In genomic region chr14:25026476-25027137, GRCh38 we compare ENCODE assay signal across 1 cellular context.
TF ChIP-seq lines count a peak whose summit lies in the region.

No MANE protein-coding gene starts in this region.

TF ChIP-seq in GM23338, 12 proteins besides CTCF, POLR2A, EP300 and RAD21 (continued from another document):
- TF ChIP-seq ZNF462 (CRISPR knock-in tag; IDR thresholded peaks at IDR 0.05): no peak
- no peak for TF ChIP-seq EZH2phosphoT487 (IDR thresholded peaks at IDR 0.05; ENCODE audit: unreplicated experiment)
